Comparison of ENCODE assay signal across 18 cellular contexts in genomic region chr20:3915691-3916090, GRCh38.
"Had no signal": no experiment of that assay in that cellular context is flagged by ENCODE, and none has a peak within 500 bp of the region (broad histone marks: within the 10 kb centered on the region; RNA-seq: fewer than 3 reads in every experiment).

No MANE protein-coding gene starts in this region.

- H3K27me3 Mint-ChIP-seq: activated CD4-positive, alpha-beta T cell treated with anti-CD3 and anti-CD28 coated beads, Interleukin-2, amount 10 ng/mL, durations not matched to agents 7 days and 5 days; activated naive CD8-positive, alpha-beta T cell treated with anti-CD3 and anti-CD28 coated beads, Interleukin-2, amount 10 ng/mL, durations not matched to agents 7 days and 5 days; type B pancreatic cell had no signal

- H3K4me3 Mint-ChIP-seq: activated CD4-positive, alpha-beta T cell treated with anti-CD3 and anti-CD28 coated beads, Interleukin-2, amount 10 ng/mL, durations not matched to agents 7 days and 5 days; activated naive CD8-positive, alpha-beta T cell treated with anti-CD3 and anti-CD28 coated beads, Interleukin-2, amount 10 ng/mL, durations not matched to agents 7 days and 5 days; natural killer cell; type B pancreatic cell had no signal

- H3K36me3 ChIP-seq: prostate gland had no signal

- FAIRE-seq: islet of Langerhans had no signal

- H3K9me3 Mint-ChIP-seq: activated CD4-positive, alpha-beta T cell treated with anti-CD3 and anti-CD28 coated beads, Interleukin-2, amount 10 ng/mL, durations not matched to agents 7 days and 5 days; activated naive CD8-positive, alpha-beta T cell treated with anti-CD3 and anti-CD28 coated beads, Interleukin-2, amount 10 ng/mL, durations not matched to agents 7 days and 5 days; natural killer cell; type B pancreatic cell had no signal

- H3K4me1 ChIP-seq: prostate gland, right lobe of liver, SJCRH30, suprapubic skin had no signal

- H3K27ac Mint-ChIP-seq: activated CD4-positive, alpha-beta T cell treated with anti-CD3 and anti-CD28 coated beads, Interleukin-2, amount 10 ng/mL, durations not matched to agents 7 days and 5 days; activated naive CD8-positive, alpha-beta T cell treated with anti-CD3 and anti-CD28 coated beads, Interleukin-2, amount 10 ng/mL, durations not matched to agents 7 days and 5 days; type B pancreatic cell had no signal

- ATAC-seq: heart left ventricle, mucosa of descending colon, natural killer cell, right lobe of liver had no signal

- H3K27me3 ChIP-seq: heart left ventricle, right lobe of liver, SJCRH30, suprapubic skin had no signal

- H3K4me3 ChIP-seq: heart left ventricle, mucosa of descending colon, prostate gland, right lobe of liver, SJCRH30, suprapubic skin had no signal

- H3K27ac ChIP-seq: heart left ventricle, prostate gland, right lobe of liver, SJCRH30, suprapubic skin, VCaP had no signal

- DNase-seq: activated CD4-positive, alpha-beta T cell treated with anti-CD3 and anti-CD28 coated beads, Interleukin-2, amount 10 ng/mL, durations not matched to agents 7 days and 5 days; activated naive CD8-positive, alpha-beta T cell treated with anti-CD3 and anti-CD28 coated beads, Interleukin-2, amount 10 ng/mL, durations not matched to agents 7 days and 5 days; aorta; foreskin melanocyte; heart left ventricle; mammary epithelial cell; mucosa of descending colon; natural killer cell; nucleus accumbens; right lobe of liver; SJCRH30; stimulated activated naive CD4-positive, alpha-beta T cell; T-helper 9 cell had no signal

- H3K9me3 ChIP-seq: heart left ventricle, mucosa of descending colon, prostate gland, right lobe of liver, SJCRH30, suprapubic skin had no signal
